In genomic region chr20:38229376-38230252, GRCh38 we compare ENCODE assay signal across 9 cellular contexts. TPM values are rescaled to one million over a fixed set of nuclear protein-coding genes. Genes with fewer than 3 reads are reported as not detected.
DNase-seq lines count a peak whose midpoint lies in the region; ATAC-seq and TF ChIP-seq lines count a peak whose summit lies in the region.
"Had no signal": no experiment of that assay in that cellular context is flagged by ENCODE, and none has a peak within 500 bp of the region (broad histone marks: within the 10 kb centered on the region; RNA-seq: fewer than 3 reads in every experiment).

No MANE protein-coding gene starts in this region.

- H3K4me3 Mint-ChIP-seq in activated T-cell treated with anti-CD3 and anti-CD28 coated beads, Interleukin-2, amount 50 U/mL, for 24 hours, result no peak overlapping the region
- H3K4me3 Mint-ChIP-seq: activated T-cell treated with anti-CD3 and anti-CD28 coated beads, Interleukin-2, amount 50 U/mL, for 72 hours had no signal

- 0 out of 2 replicates have a peak overlapping the region, but pooled peaks have one; percentile 34 for H4K91ac ChIP-seq in IMR-90 (ENCODE audit: insufficient read depth, low read depth, low read length)

- CTCF ChIA-PET in IMR-90 (lab: Yijun Ruan, JAX), result interaction anchor here (0.8 to 1.8 kb wide), 3 partner anchors 59 to 95 kb away, joined by 3 to 7 read pairs (median 3); no protein-coding TSS in a partner anchor

- H3K36me3 ChIP-seq in IMR-90 (ENCODE audit: control insufficient read depth, insufficient read depth, low read length) (no peaks in the 10 kb centered on the region), breast epithelium (no peaks in the 10 kb centered on the region)

- H3K9ac ChIP-seq in IMR-90 (ENCODE audit: low read depth, low read length), result no peak overlapping the region

- H3K27ac ChIP-seq in IMR-90 (ENCODE audit: insufficient read depth, low read length), result no peak overlapping the region
- no peak overlapping the region for H3K27ac ChIP-seq in breast epithelium

- dilution Hi-C loops in IMR-90 (cut with HindIII; ENCODE audit: low sequenced_read_pairs, unreplicated experiment), result no loop called here

- in situ Hi-C loops in IMR-90 (cut with MboI; ENCODE audit: low sequenced_read_pairs), result loop anchor here (10.0 kb wide), 1 partner anchor 665 kb away; no protein-coding TSS in a partner anchor

- intact Hi-C loops in IMR-90 (cut with micrococcal nuclease) (loop anchor here (1.0 kb wide), 5 partner anchors 62 to 179 kb away; no protein-coding TSS in a partner anchor), breast epithelium (cut with DNase I; ENCODE audit: low total_unique reads) (loop anchor here (10.0 kb wide), 1 partner anchor 65 kb away; no protein-coding TSS in a partner anchor)

- no TSS peak for BruUV-seq in IMR-90 (replicated peaks; lab: Mats Ljungman, UMichigan)

- no peak overlapping the region for H4K8ac ChIP-seq in IMR-90 (ENCODE audit: low read depth in 2 of 2, low read length in 2 of 2)

- no peak overlapping the region for H4K5ac ChIP-seq in IMR-90 (ENCODE audit: low read depth, low read length)

- H3K9me1 ChIP-seq in IMR-90 (ENCODE audit: insufficient read depth, low read length), result no peaks in the 10 kb centered on the region; the same call in 1 of the 2 replicates

- H2AFZ ChIP-seq in IMR-90 (replicated peaks; ENCODE audit: low read length, poor library complexity), result peak overlapping the region; percentile 51

- H3K36me3 Mint-ChIP-seq in activated T-cell treated with anti-CD3 and anti-CD28 coated beads, Interleukin-2, amount 50 U/mL, for 24 hours (ENCODE audit: low read depth), result no peaks in the 10 kb centered on the region

- H3K4me3 ChIP-seq in IMR-90 (ENCODE audit: insufficient read depth, low read depth, low read length) (no peak overlapping the region), breast epithelium (no peak overlapping the region)

- WGBS in IMR-90 (ENCODE audit: extremely low coverage in 2 of 2, insufficient read length in 1 of 2), 2 experiments, result 90% methylated on average over 2 of the region's 6 CpGs; no CpG with 5 or more reads in 1 of the 2 experiments

- no peaks in the 10 kb centered on the region for H3K9me3 Mint-ChIP-seq in activated T-cell treated with anti-CD3 and anti-CD28 coated beads, Interleukin-2, amount 50 U/mL, for 24 hours
- H3K9me3 Mint-ChIP-seq: activated T-cell treated with anti-CD3 and anti-CD28 coated beads, Interleukin-2, amount 50 U/mL, for 72 hours had no signal

- ATAC-seq in IMR-90 (ENCODE audit: low read depth) (peak; percentile 67), HG02870 (IDR thresholded peaks at IDR 0.05; ENCODE audit: unreplicated experiment) (no peak), GM18873 (IDR thresholded peaks at IDR 0.05; ENCODE audit: low FRiP score, unreplicated experiment) (no peak), HG03432 (IDR thresholded peaks at IDR 0.05; ENCODE audit: unreplicated experiment) (no peak)
- ATAC-seq: activated T-cell treated with anti-CD3 and anti-CD28 coated beads, Interleukin-2, amount 50 U/mL, for 72 hours had no signal

- H2BK15ac ChIP-seq in IMR-90 (ENCODE audit: low read depth, low read length), result no peak overlapping the region

- no peak overlapping the region for H3K18ac ChIP-seq in IMR-90 (ENCODE audit: low read depth, low read length)

- TF ChIP-seq CTCF in IMR-90 (conservative IDR thresholded peaks at IDR 0.05; ENCODE audit: low read depth, low read length) (peak; percentile 65), breast epithelium (IDR thresholded peaks at IDR 0.05) (peak in 2 of 3 donors; percentile 28 to 53)

- H3K27ac Mint-ChIP-seq in activated T-cell treated with anti-CD3 and anti-CD28 coated beads, Interleukin-2, amount 50 U/mL, for 24 hours, result no peak overlapping the region
- H3K27ac Mint-ChIP-seq: activated T-cell treated with anti-CD3 and anti-CD28 coated beads, Interleukin-2, amount 50 U/mL, for 72 hours had no signal

- no peak overlapping the region for H3K56ac ChIP-seq in IMR-90 (ENCODE audit: extremely low read depth, insufficient read depth, low read length)

- no peaks in the 10 kb centered on the region for H3K27me3 ChIP-seq in IMR-90 (ENCODE audit: control insufficient read depth, insufficient read depth, low read length)
- no peaks in the 10 kb centered on the region for H3K27me3 ChIP-seq in breast epithelium

- POLR2A ChIA-PET in IMR-90 (lab: Charles Lee; ENCODE audit: unreplicated experiment), result no interaction called here

- no peaks in the 10 kb centered on the region for H3K9me3 ChIP-seq in IMR-90 (ENCODE audit: control insufficient read depth, insufficient read depth, low read length)
- H3K9me3 ChIP-seq in breast epithelium, result no peaks in the 10 kb centered on the region

- H2BK20ac ChIP-seq in IMR-90 (ENCODE audit: low read depth, low read length), result peak overlapping the region; percentile 74; the same call in 1 of the 2 replicates

- no peaks in the 10 kb centered on the region for H3K4me1 Mint-ChIP-seq in activated T-cell treated with anti-CD3 and anti-CD28 coated beads, Interleukin-2, amount 50 U/mL, for 24 hours (ENCODE audit: low read depth)

- no peaks in the 10 kb centered on the region for H4K20me1 ChIP-seq in IMR-90 (ENCODE audit: insufficient read depth, low read length)

- DNase-seq in COLO668 (lab: John Stamatoyannopoulos, UW; ENCODE audit: unreplicated experiment) (peak; percentile 8), IMR-90 (no peak), breast epithelium (ENCODE audit: low spot score in 2 of 2) (no peak), medulla oblongata (ENCODE audit: extremely low spot score) (peak; percentile 40)
- DNase-seq in activated T-cell treated with anti-CD3 and anti-CD28 coated beads, Interleukin-2, amount 50 U/mL, for 24 hours, result no peak

- H3K4me1 ChIP-seq in IMR-90 (ENCODE audit: control insufficient read depth, insufficient read depth, low read length) (peaks cover 8% of the 10 kb centered on the region), breast epithelium (no peaks in the 10 kb centered on the region)

- no peak for TF ChIP-seq POLR2A in IMR-90 (IDR thresholded peaks at IDR 0.05; ENCODE audit: low read depth, low read length)
- TF ChIP-seq POLR2A in breast epithelium (IDR thresholded peaks at IDR 0.05), result no peak

- H2AK9ac ChIP-seq in IMR-90 (replicated peaks; ENCODE audit: low read depth, low read length, poor library complexity), result peak overlapping the region; percentile 37

- H3K27me3 Mint-ChIP-seq in activated T-cell treated with anti-CD3 and anti-CD28 coated beads, Interleukin-2, amount 50 U/mL, for 24 hours, result peaks cover 10% of the 10 kb centered on the region

- no peaks in the 10 kb centered on the region for H3K79me1 ChIP-seq in IMR-90 (ENCODE audit: low read depth in 1 of 2, low read length in 2 of 2)

- H3K23ac ChIP-seq in IMR-90 (ENCODE audit: low read depth, low read length), result no peak overlapping the region

- no peak overlapping the region; the same call in none of the 2 replicates for H2BK120ac ChIP-seq in IMR-90 (ENCODE audit: low read depth, low read length)

- H2AK5ac ChIP-seq in IMR-90 (ENCODE audit: low read depth, low read length), result 0 out of 2 replicates have a peak overlapping the region, but pooled peaks have one; percentile 7

- TF ChIP-seq RAD21 in IMR-90 (IDR thresholded peaks at IDR 0.05; ENCODE audit: low read length), result peak; percentile 79

- H3K4me2 ChIP-seq in IMR-90 (ENCODE audit: low read depth, low read length), result no peak overlapping the region

- H3K14ac ChIP-seq in IMR-90 (replicated peaks; ENCODE audit: low read depth, low read length), result no peak overlapping the region

- no peak overlapping the region for H2BK5ac ChIP-seq in IMR-90 (ENCODE audit: low read depth, low read length, poor library complexity, severe bottlenecking)

- H3K4ac ChIP-seq in IMR-90 (ENCODE audit: low read depth, low read length), result peak overlapping the region; percentile 27; the same call in 1 of the 2 replicates

TF ChIP-seq in IMR-90, 13 proteins besides CTCF, POLR2A, EP300 and RAD21:
- TF ChIP-seq CEBPB (IDR thresholded peaks at IDR 0.05; ENCODE audit: low read depth, low read length) (no peak), SMC3 (IDR thresholded peaks at IDR 0.05; ENCODE audit: low read depth, low read length) (peak; percentile 77), BHLHE40 (IDR thresholded peaks at IDR 0.05; ENCODE audit: low read depth, low read length) (no peak)

RNA-seq across cellular contexts. Expression of gene KIAA1755, which starts 30.9 kb away (rescaled TPM):
- total RNA-seq in IMR-90 (2012; rRNA removed) (2.2 and 2.5 TPM in 2 replicates), breast epithelium (1 to 10 TPM; 2.1 to 5.1 (median 4.3) TPM)
- polyA plus RNA-seq in IMR-90 (2012; rRNA removed), result 4.7 and 5.1 TPM in 2 replicates
- polyA plus RNA-seq in IMR-90 (2012; cell fraction: cytosol; rRNA removed), result 1.7 and 2.4 TPM in 2 replicates
- polyA plus RNA-seq in IMR-90 (2012; cell fraction: nucleus; rRNA removed; ENCODE audit: low replicate concordance), result 18.1 and 26.1 TPM in 2 replicates
- total RNA-seq: activated T-cell treated with anti-CD3 and anti-CD28 coated beads, Interleukin-2, amount 50 U/mL, for 72 hours had no signal

Comparison
In these comparisons a context has a peak if more than half of its experiments do, and no peak if none do; other contexts are left out.
1. DNase-seq: peak in COLO668 (single experiment) and medulla oblongata (single experiment); none in IMR-90 (single experiment), breast epithelium (0 of 2) and activated T-cell treated with anti-CD3 and anti-CD28 coated beads, Interleukin-2, amount 50 U/mL, for 24 hours (single experiment).